Comparison of ENCODE assay signal across 7 cellular contexts in the genomic region with DNA sequence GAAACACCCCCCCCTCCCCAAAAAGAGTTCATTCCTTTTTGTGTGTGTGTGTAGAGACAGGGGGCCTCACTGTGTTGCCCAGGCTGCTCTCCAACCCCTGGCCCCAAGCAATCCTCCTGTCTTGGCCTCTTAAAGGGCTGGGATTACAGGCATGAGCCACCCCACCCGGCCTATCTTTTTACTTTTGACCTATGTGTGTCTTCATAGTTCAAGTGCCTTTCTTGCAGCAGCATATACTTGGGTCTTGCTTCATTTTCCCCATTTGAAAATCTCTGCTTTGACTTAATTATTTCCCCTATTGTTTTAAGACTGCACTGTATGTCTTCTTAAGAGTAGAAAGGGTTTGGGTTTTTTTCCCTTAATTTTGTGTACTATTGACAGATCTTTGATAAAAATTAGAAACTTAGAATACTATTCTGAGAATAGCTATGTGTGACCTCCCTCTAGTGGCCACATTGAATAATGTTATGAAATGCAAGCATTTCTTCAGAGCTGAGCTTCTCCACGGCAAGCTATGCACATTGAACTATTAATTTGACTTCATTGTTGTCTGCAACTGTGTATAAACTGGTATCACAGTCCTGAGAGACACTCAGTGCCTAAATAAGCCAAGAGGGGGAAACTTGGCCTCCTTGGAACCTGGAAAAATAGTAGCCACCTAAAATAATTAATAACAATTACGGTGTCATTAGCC. TPM values are rescaled to one million over a fixed set of nuclear protein-coding genes. Genes with fewer than 3 reads are reported as not detected.
DNase-seq lines count a peak whose midpoint lies in the region; ATAC-seq, FAIRE-seq and TF ChIP-seq lines count a peak whose summit lies in the region.

No MANE protein-coding gene starts in this region.

- TF ChIP-seq CTCF in VCaP (conservative IDR thresholded peaks at IDR 0.05), result peak; percentile 87

- ATAC-seq in GM21528 (IDR thresholded peaks at IDR 0.05; ENCODE audit: low FRiP score, unreplicated experiment) (peak; percentile 72), HG02884 (IDR thresholded peaks at IDR 0.05; ENCODE audit: unreplicated experiment) (no peak)

- DNase-seq in MV-4-11 (lab: John Stamatoyannopoulos, UW), result peak; percentile 36
- DNase-seq in glomerular endothelial cell (ENCODE audit: extremely low read depth, low read depth, low spot score), result peak; percentile 45
- peak; percentile 56 for DNase-seq in renal cortical epithelial cell (ENCODE audit: low read depth)

- H3K27ac ChIP-seq in VCaP, result no peak overlapping the region

- peak; percentile 91 for FAIRE-seq in G401.6 (lab: Jason Lieb, UNC)

RNA-seq across cellular contexts. Expression of a gene that starts 8.7 kb away (rescaled TPM):
- total RNA-seq in glomerular endothelial cell (12.5 and 14.1 TPM in 2 replicates), renal cortical epithelial cell (25.7 and 30.9 TPM in 2 replicates)
